Comparison of ENCODE assay signal across 17 cellular contexts in the genomic region with DNA sequence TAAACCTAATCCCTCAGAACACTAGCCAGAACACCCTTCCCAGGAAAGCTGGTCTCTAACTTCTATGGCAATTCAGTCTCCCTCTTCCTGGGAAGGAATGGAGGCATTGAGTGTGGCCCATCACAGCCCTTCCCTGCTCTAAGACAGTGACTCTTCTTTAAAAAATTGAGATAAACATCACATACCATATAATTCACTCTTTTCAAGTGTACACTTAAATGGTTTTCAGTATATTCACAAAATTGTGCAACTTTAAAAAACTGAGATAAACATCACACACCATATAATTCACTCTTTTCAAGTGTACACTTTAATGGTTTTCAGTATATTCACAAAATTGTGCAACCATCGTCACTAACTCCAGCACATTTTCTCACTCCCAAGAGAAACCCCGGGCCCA.
DNase-seq lines count a peak whose midpoint lies in the region; FAIRE-seq and TF ChIP-seq lines count a peak whose summit lies in the region.
"Had no signal": no experiment of that assay in that cellular context is flagged by ENCODE, and none has a peak within 500 bp of the region (broad histone marks: within the 10 kb centered on the region; RNA-seq: fewer than 3 reads in every experiment).

No MANE protein-coding gene starts in this region.

- H3K4me1 Mint-ChIP-seq in astrocyte (ENCODE audit: low read depth, unreplicated experiment) (peaks cover 10% of the 10 kb centered on the region), type B pancreatic cell (ENCODE audit: unreplicated experiment) (peaks cover 31% of the 10 kb centered on the region)

- H2BK5ac ChIP-seq in mesenchymal stem cell (ENCODE audit: low read depth, low read length, poor library complexity, severe bottlenecking) = no peak overlapping the region

- H3K4ac ChIP-seq in mesenchymal stem cell (ENCODE audit: low read depth in 1 of 2, low read length in 2 of 2) = no peak overlapping the region

- no peaks in the 10 kb centered on the region for H3K9me3 Mint-ChIP-seq in astrocyte (ENCODE audit: unreplicated experiment)
- no peaks in the 10 kb centered on the region for H3K9me3 Mint-ChIP-seq in type B pancreatic cell
- H3K9me3 Mint-ChIP-seq: CD4-positive, CD25-positive, alpha-beta regulatory T cell; T-cell had no signal

- H4K8ac ChIP-seq in mesenchymal stem cell (ENCODE audit: low read length) = no peak overlapping the region

- H4K91ac ChIP-seq in mesenchymal stem cell (ENCODE audit: low read length) = no peak overlapping the region

- H2AFZ ChIP-seq in GM23248 (peak overlapping the region; percentile 16; the same call in 1 of the 2 replicates), astrocyte (ENCODE audit: low read depth, low read length) (no peak overlapping the region), mesenchymal stem cell (ENCODE audit: low read depth, low read length) (no peak overlapping the region)

- no peak overlapping the region for H3K23ac ChIP-seq in mesenchymal stem cell (ENCODE audit: low read length in 2 of 2)

- no peaks in the 10 kb centered on the region for H3K9me3 ChIP-seq in GM23248 (ENCODE audit: low read depth)
- no peaks in the 10 kb centered on the region for H3K9me3 ChIP-seq in astrocyte (ENCODE audit: insufficient read depth, low read depth, low read length)
- no peaks in the 10 kb centered on the region for H3K9me3 ChIP-seq in mesenchymal stem cell (ENCODE audit: control insufficient read depth, low read length)
- H3K9me3 ChIP-seq in stomach = no peaks in the 10 kb centered on the region

- no peak overlapping the region for H2BK12ac ChIP-seq in mesenchymal stem cell (ENCODE audit: low read length in 2 of 2)

- H3K4me3 ChIP-seq in GM23248 = no peak overlapping the region
- H3K4me3 ChIP-seq in astrocyte (ENCODE audit: insufficient read depth, low read depth, low read length) = no peak overlapping the region
- H3K4me3 ChIP-seq in mesenchymal stem cell (ENCODE audit: insufficient read depth in 1 of 2, low read depth in 1 of 2, low read length in 2 of 2) = no peak overlapping the region
- no peak overlapping the region for H3K4me3 ChIP-seq in stomach

- no peak overlapping the region for H3K27ac ChIP-seq in GM23248
- no peak overlapping the region for H3K27ac ChIP-seq in astrocyte (ENCODE audit: low read depth, low read length)
- no peak overlapping the region for H3K27ac ChIP-seq in mesenchymal stem cell (ENCODE audit: low read length, poor library complexity, severe bottlenecking)
- no peak overlapping the region for H3K27ac ChIP-seq in stomach

- H3K4me1 ChIP-seq in GM23248 (ENCODE audit: insufficient read depth) (peaks cover 20% of the 10 kb centered on the region), astrocyte (ENCODE audit: insufficient read depth, low read length) (no peaks in the 10 kb centered on the region), mesenchymal stem cell (ENCODE audit: control insufficient read depth, insufficient read depth, low read depth, low read length) (peaks cover 2% of the 10 kb centered on the region), stomach (peaks cover 0 to 13% (median 12%) of the 10 kb centered on the region in 4 donors)

- TF ChIP-seq CTCF in astrocyte (IDR thresholded peaks at IDR 0.05; ENCODE audit: insufficient read depth, low read depth, low read length) (no peak), type B pancreatic cell (conservative IDR thresholded peaks at IDR 0.05) (no peak), stomach (IDR thresholded peaks at IDR 0.05) (no peak)

- H3K9ac ChIP-seq in GM23248 = no peak overlapping the region
- no peak overlapping the region for H3K9ac ChIP-seq in astrocyte (ENCODE audit: low read length)
- H3K9ac ChIP-seq in mesenchymal stem cell (ENCODE audit: low read length) = peak overlapping the region; percentile 19

- 0 out of 2 replicates have a peak, but pooled peaks cover 4% of the 10 kb centered on the region for H3K9me2 ChIP-seq in GM23248 (ENCODE audit: insufficient read depth)

- no peak for FAIRE-seq in astrocyte (lab: Jason Lieb, UNC)
- FAIRE-seq: H1 had no signal

- H3K4me2 ChIP-seq in GM23248 (ENCODE audit: unreplicated experiment) (no peak overlapping the region), astrocyte (ENCODE audit: low read length) (no peak overlapping the region), mesenchymal stem cell (ENCODE audit: low read length, poor library complexity, severe bottlenecking) (no peak overlapping the region)

- no peak for TF ChIP-seq POLR2A in stomach (IDR thresholded peaks at IDR 0.05)

- WGBS in GM23248 (ENCODE audit: low coverage in 1 of 2, low lambda C conversion rate in 2 of 2, missing lambda C conversion rate in 2 of 2), 2 experiments = 47 to 49% methylated on average over 2 of the region's 2 CpGs
- WGBS in mesenchymal stem cell = 50% methylated on average over 2 of the region's 2 CpGs
- WGBS in stomach, 5 donors = 46 to 50% (median 50%) methylated on average over 2 of the region's 2 CpGs

- no peak overlapping the region for H3K4me3 Mint-ChIP-seq in astrocyte (ENCODE audit: unreplicated experiment)
- no peak overlapping the region for H3K4me3 Mint-ChIP-seq in type B pancreatic cell
- H3K4me3 Mint-ChIP-seq: T-cell had no signal

- H3K79me2 ChIP-seq in GM23248 (ENCODE audit: insufficient read depth) (no peaks in the 10 kb centered on the region), astrocyte (ENCODE audit: insufficient read depth, low read length) (no peaks in the 10 kb centered on the region)

- H3K36me3 Mint-ChIP-seq in astrocyte (ENCODE audit: low read depth, unreplicated experiment) (no peaks in the 10 kb centered on the region), type B pancreatic cell (peaks cover 3% of the 10 kb centered on the region)

- H3K27me3 ChIP-seq in GM23248 (replicated peaks; ENCODE audit: insufficient read depth) = no peaks in the 10 kb centered on the region
- no peaks in the 10 kb centered on the region for H3K27me3 ChIP-seq in astrocyte (ENCODE audit: insufficient read depth, low read length)
- H3K27me3 ChIP-seq in mesenchymal stem cell (ENCODE audit: control insufficient read depth in 1 of 2, insufficient read depth in 1 of 2, low read length in 2 of 2) = no peaks in the 10 kb centered on the region
- H3K27me3 ChIP-seq in stomach = no peaks in the 10 kb centered on the region

- no peak overlapping the region for H2BK120ac ChIP-seq in mesenchymal stem cell (ENCODE audit: low read depth, low read length)

- no peak for TF ChIP-seq EP300 in stomach (IDR thresholded peaks at IDR 0.05)

- peak overlapping the region; percentile 38 for H3K27ac Mint-ChIP-seq in astrocyte (ENCODE audit: unreplicated experiment)
- H3K27ac Mint-ChIP-seq in type B pancreatic cell = peak overlapping the region; percentile 67
- H3K27ac Mint-ChIP-seq: CD4-positive, CD25-positive, alpha-beta regulatory T cell; T-cell had no signal

- no peak overlapping the region for H2AK5ac ChIP-seq in mesenchymal stem cell (ENCODE audit: low read length, severe bottlenecking)

- no peaks in the 10 kb centered on the region for H3K36me3 ChIP-seq in GM23248 (ENCODE audit: low read depth)
- H3K36me3 ChIP-seq in astrocyte (ENCODE audit: insufficient read depth, low read length) = no peaks in the 10 kb centered on the region
- H3K36me3 ChIP-seq in mesenchymal stem cell (ENCODE audit: control insufficient read depth in 1 of 2, insufficient read depth in 2 of 2, low read depth in 1 of 2, low read length in 2 of 2) = peaks cover 0 to 4% of the 10 kb centered on the region in 2 experiments
- no peaks in the 10 kb centered on the region for H3K36me3 ChIP-seq in stomach

- H3K79me1 ChIP-seq in mesenchymal stem cell (replicated peaks; ENCODE audit: low read length, poor library complexity, severe bottlenecking) = no peaks in the 10 kb centered on the region

- no peaks in the 10 kb centered on the region for H4K20me1 ChIP-seq in GM23248 (ENCODE audit: insufficient read depth)
- no peaks in the 10 kb centered on the region for H4K20me1 ChIP-seq in astrocyte (ENCODE audit: insufficient read depth, low read length)

- intact Hi-C loops in stomach (cut with DNase I; ENCODE audit: low total_unique reads) = no loop called here

- H3K27me3 Mint-ChIP-seq in astrocyte (ENCODE audit: low read depth, unreplicated experiment) (no peaks in the 10 kb centered on the region), type B pancreatic cell (no peaks in the 10 kb centered on the region)
- H3K27me3 Mint-ChIP-seq: CD4-positive, CD25-positive, alpha-beta regulatory T cell; T-cell had no signal

- 0 out of 2 replicates have a peak, but pooled peaks cover 16% of the 10 kb centered on the region for H3F3A ChIP-seq in GM23248 (ENCODE audit: insufficient read depth)

- no peak overlapping the region for H2BK15ac ChIP-seq in mesenchymal stem cell (ENCODE audit: low read depth, poor library complexity, severe bottlenecking)

- DNase-seq in GM23248 = no peak
- DNase-seq in astrocyte (ENCODE audit: low read depth) = no peak
- DNase-seq in mesenchymal stem cell = no peak
- no peak for DNase-seq in type B pancreatic cell (ENCODE audit: extremely low spot score, unreplicated experiment)
- DNase-seq in amygdala (lab: John Stamatoyannopoulos, UW) = no peak
- no peak for DNase-seq in stomach
- no peak for DNase-seq in GOT3 (lab: John Stamatoyannopoulos, UW)
- DNase-seq: CD4-positive, CD25-positive, alpha-beta regulatory T cell; DMS79; MM.1S; NCI-H1048; NCI-H1417 treated with DMSO at 0.1 percent for 48 hours; NCI-H187 treated with DMSO at 0.1 percent for 48 hours; NCI-H2107; NCI-H446 treated with DMSO at 0.1 percent for 48 hours; T-cell had no signal

- H3K14ac ChIP-seq in mesenchymal stem cell (ENCODE audit: low read length in 2 of 2) = no peak overlapping the region

- in situ Hi-C loops in GM23248 (cut with MboI) = no loop called here

- no peak overlapping the region for H3K18ac ChIP-seq in mesenchymal stem cell (ENCODE audit: low read depth in 1 of 2, low read length in 2 of 2)
